Comparison of ENCODE assay signal across 20 cellular contexts in the genomic region with DNA sequence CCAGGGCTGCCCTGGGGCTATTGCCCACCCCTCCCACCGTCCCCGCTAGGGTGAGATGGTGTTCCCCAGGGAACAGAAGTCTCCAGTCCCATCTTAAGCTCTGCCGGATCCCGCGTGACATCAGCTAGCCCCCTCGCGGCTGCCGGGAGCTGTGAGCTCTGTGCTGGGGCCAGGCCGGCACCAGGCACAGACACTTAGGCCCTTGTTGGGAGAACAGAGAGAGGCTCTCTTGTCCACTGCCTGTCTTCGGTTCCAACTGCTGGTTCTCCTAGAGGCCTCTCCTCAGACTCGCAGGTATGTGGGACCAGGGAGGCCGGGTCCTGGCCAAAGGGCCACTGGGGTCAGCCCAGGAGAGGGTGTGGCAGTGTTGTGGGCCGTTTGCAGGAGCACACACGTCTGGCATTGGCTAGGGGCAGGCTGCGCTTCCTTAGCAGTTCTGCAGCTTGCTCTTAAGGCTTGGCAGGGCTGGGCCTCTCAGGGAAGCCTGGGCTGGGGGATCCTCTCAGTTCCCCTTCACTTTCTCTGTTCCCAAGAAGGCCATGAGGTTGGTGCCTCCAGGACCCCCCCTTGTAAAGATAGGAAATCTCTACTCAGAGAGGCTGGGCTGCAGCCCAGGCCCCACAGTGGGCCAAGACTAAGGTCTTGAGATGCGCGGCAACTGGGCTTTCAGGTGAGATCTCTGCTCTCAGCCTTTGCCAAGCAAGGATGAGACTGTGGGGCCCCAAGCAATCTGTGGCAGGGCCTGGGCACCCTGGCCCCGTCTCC. TPM values are rescaled to one million over a fixed set of nuclear protein-coding genes. Genes with fewer than 3 reads are reported as not detected.
A peak's percentile ranks its signal among the peaks of the same experiment; 100 is the strongest.
DNase-seq lines count a peak whose midpoint lies in the region; ATAC-seq, FAIRE-seq and TF ChIP-seq lines count a peak whose summit lies in the region.
"Had no signal": no experiment of that assay in that cellular context is flagged by ENCODE, and none has a peak within 500 bp of the region (broad histone marks: within the 10 kb centered on the region; RNA-seq: fewer than 3 reads in every experiment).

No MANE protein-coding gene starts in this region.

- H3K79me1 ChIP-seq in neuronal stem cell (ENCODE audit: low read depth, low read length), result no peaks in the 10 kb centered on the region

- 90 to 92% methylated on average over 14 to 18 of the region's 18 CpGs for WGBS in endodermal cell (ENCODE audit: insufficient coverage in 1 of 2, insufficient read length in 1 of 2), 2 experiments
- no CpG with 5 or more reads among the region's 18 CpGs for WGBS in neuronal stem cell (ENCODE audit: extremely low coverage in 2 of 2, insufficient read length in 2 of 2, insufficient replicate concordance in 1 of 2), 2 donors
- 94% methylated on average over 3 of the region's 18 CpGs for WGBS in esophagus muscularis mucosa

- H3K36me3 Mint-ChIP-seq in endodermal cell (ENCODE audit: low read depth), result no peaks in the 10 kb centered on the region
- H3K36me3 Mint-ChIP-seq: activated naive CD4-positive, alpha-beta T cell treated with anti-CD3 and anti-CD28 coated beads, Interleukin-2, amount 50 U/mL, for 24 hours had no signal

- H3K18ac ChIP-seq in neuronal stem cell (ENCODE audit: low read length), result peak overlapping the region; percentile 25

- H3K9ac ChIP-seq in endodermal cell (ENCODE audit: extremely low read depth, low read length, poor library complexity, severe bottlenecking) (no peak overlapping the region), neuronal stem cell (ENCODE audit: low read depth, low read length, poor library complexity) (no peak overlapping the region)

- H3K27me3 Mint-ChIP-seq in endodermal cell (ENCODE audit: insufficient read depth), result no peaks in the 10 kb centered on the region
- H3K27me3 Mint-ChIP-seq: activated naive CD4-positive, alpha-beta T cell treated with anti-CD3 and anti-CD28 coated beads, Interleukin-2, amount 50 U/mL, for 24 hours had no signal

- H2AFZ ChIP-seq in neuronal stem cell (ENCODE audit: low read length), result no peak overlapping the region

- no peak overlapping the region for H3K4me3 Mint-ChIP-seq in endodermal cell
- H3K4me3 Mint-ChIP-seq: activated naive CD4-positive, alpha-beta T cell treated with anti-CD3 and anti-CD28 coated beads, Interleukin-2, amount 50 U/mL, for 24 hours had no signal

- no peak overlapping the region for H3K27ac Mint-ChIP-seq in endodermal cell
- H3K27ac Mint-ChIP-seq: activated naive CD4-positive, alpha-beta T cell treated with anti-CD3 and anti-CD28 coated beads, Interleukin-2, amount 50 U/mL, for 24 hours had no signal

- no peak for ATAC-seq in left cardiac atrium

- no peak overlapping the region for H2AK5ac ChIP-seq in neuronal stem cell (ENCODE audit: low read depth, low read length)

- no peak overlapping the region for H3K4me2 ChIP-seq in neuronal stem cell (ENCODE audit: insufficient read depth, low read length, poor library complexity, severe bottlenecking)

- TF ChIP-seq POLR2A in esophagus muscularis mucosa (IDR thresholded peaks at IDR 0.05; ENCODE audit: low read depth), result no peak

- intact Hi-C loops in cardiac septum (cut with DNase I) (no loop called here), left cardiac atrium (cut with DNase I) (no loop called here), esophagus muscularis mucosa (cut with DNase I) (no loop called here)

- H2BK5ac ChIP-seq in neuronal stem cell (ENCODE audit: low read length), result no peak overlapping the region

- H3K36me3 ChIP-seq in endodermal cell (ENCODE audit: control insufficient read depth, insufficient read depth, low read length) (no peaks in the 10 kb centered on the region), neuronal stem cell (replicated peaks in 1 of 2; ENCODE audit: control insufficient read depth in 2 of 2, insufficient read depth in 2 of 2, low read length in 2 of 2) (no peaks in the 10 kb centered on the region), esophagus muscularis mucosa (no peaks in the 10 kb centered on the region)
- H3K36me3 ChIP-seq: spleen had no signal

- H2BK12ac ChIP-seq in neuronal stem cell (ENCODE audit: low read length), result no peak overlapping the region

- H3K9me3 Mint-ChIP-seq in endodermal cell, result no peaks in the 10 kb centered on the region
- H3K9me3 Mint-ChIP-seq: activated naive CD4-positive, alpha-beta T cell treated with anti-CD3 and anti-CD28 coated beads, Interleukin-2, amount 50 U/mL, for 24 hours had no signal

- no peak overlapping the region for H3K23ac ChIP-seq in neuronal stem cell (ENCODE audit: low read depth, low read length, poor library complexity)

- peak; percentile 17 for DNase-seq in cardiac septum (ENCODE audit: low spot score)
- no peak for DNase-seq in left cardiac atrium
- peak; percentile 51 for DNase-seq in endodermal cell
- no peak for DNase-seq in neuronal stem cell (ENCODE audit: low spot score)
- DNase-seq in RCC 7860 (ENCODE audit: low spot score), result no peak
- no peak for DNase-seq in DMS53 (lab: John Stamatoyannopoulos, UW)
- DNase-seq in esophagus muscularis mucosa (ENCODE audit: extremely low spot score), result no peak
- DNase-seq in activated CD4-positive, CD25-positive, alpha-beta regulatory T cell treated with anti-CD3 and anti-CD28 coated beads, Interleukin-2, amount 50 U/mL, for 72 hours, result no peak
- DNase-seq: activated CD4-positive, alpha-beta T cell treated with anti-CD3 and anti-CD28 coated beads for 4 hours; Calu3; IMR-90; MM.1S; NCI-H146; NCI-H524 treated with DMSO at 0.1 percent for 48 hours; spleen; stimulated activated CD4-positive, alpha-beta T cell treated with anti-CD3 and anti-CD28 coated beads, Interleukin-4, amount 100 ng/mL, for 24 hours had no signal

- H3K14ac ChIP-seq in neuronal stem cell (ENCODE audit: low read length), result no peak overlapping the region

- TF ChIP-seq CTCF in endodermal cell (conservative IDR thresholded peaks at IDR 0.05) (no peak), esophagus muscularis mucosa (IDR thresholded peaks at IDR 0.05) (no peak)

- H4K8ac ChIP-seq in neuronal stem cell (ENCODE audit: low read depth, low read length), result no peak overlapping the region

- H3K27me3 ChIP-seq in endodermal cell (ENCODE audit: control insufficient read depth, insufficient read depth, low read length, poor library complexity, severe bottlenecking), result no peaks in the 10 kb centered on the region
- H3K27me3 ChIP-seq in neuronal stem cell (ENCODE audit: control insufficient read depth in 3 of 3, insufficient read depth in 3 of 3, low read depth in 1 of 3, low read length in 3 of 3), result peaks cover 0 to 3% (median 0%) of the 10 kb centered on the region in 3 experiments
- no peaks in the 10 kb centered on the region for H3K27me3 ChIP-seq in esophagus muscularis mucosa
- H3K27me3 ChIP-seq: spleen had no signal

- no peak overlapping the region for H2BK15ac ChIP-seq in neuronal stem cell (ENCODE audit: low read length)

- H2BK120ac ChIP-seq in neuronal stem cell (ENCODE audit: low read depth, low read length), result no peak overlapping the region

- no peak overlapping the region for H4K91ac ChIP-seq in neuronal stem cell (ENCODE audit: low read depth, low read length, poor library complexity)

- FAIRE-seq in RCC 7860 (lab: Jason Lieb, UNC), result no peak
- FAIRE-seq: A204.1, endothelial cell of umbilical vein had no signal

- H3K27ac ChIP-seq in endodermal cell (ENCODE audit: low read depth, low read length) (no peak overlapping the region), neuronal stem cell (replicated peaks; ENCODE audit: low read length) (no peak overlapping the region), esophagus muscularis mucosa (replicated peaks in 1 of 4) (no peak overlapping the region)
- H3K27ac ChIP-seq: spleen had no signal

- H3K4me1 ChIP-seq in endodermal cell (ENCODE audit: control insufficient read depth, insufficient read depth, low read length) (no peaks in the 10 kb centered on the region), neuronal stem cell (ENCODE audit: control insufficient read depth in 2 of 2, insufficient read depth in 1 of 2, low read depth in 1 of 2, low read length in 2 of 2) (no peaks in the 10 kb centered on the region), esophagus muscularis mucosa (no peaks in the 10 kb centered on the region)
- H3K4me1 ChIP-seq: spleen had no signal

- H3K9me3 ChIP-seq in endodermal cell (ENCODE audit: control insufficient read depth, low read length) (no peaks in the 10 kb centered on the region), neuronal stem cell (replicated peaks in 1 of 2; ENCODE audit: control insufficient read depth in 2 of 2, insufficient read depth in 1 of 2, low read depth in 1 of 2, low read length in 2 of 2) (no peaks in the 10 kb centered on the region), esophagus muscularis mucosa (no peaks in the 10 kb centered on the region)
- H3K9me3 ChIP-seq: spleen had no signal

- no peaks in the 10 kb centered on the region for H3K4me1 Mint-ChIP-seq in endodermal cell
- H3K4me1 Mint-ChIP-seq: activated naive CD4-positive, alpha-beta T cell treated with anti-CD3 and anti-CD28 coated beads, Interleukin-2, amount 50 U/mL, for 24 hours had no signal

- TF ChIP-seq EP300 in esophagus muscularis mucosa (IDR thresholded peaks at IDR 0.05), result no peak

- H3K4me3 ChIP-seq in endodermal cell (ENCODE audit: low read length), result no peak overlapping the region
- H3K4me3 ChIP-seq in neuronal stem cell (ENCODE audit: low read length in 2 of 2), result no peak overlapping the region
- no peak overlapping the region for H3K4me3 ChIP-seq in esophagus muscularis mucosa
- H3K4me3 ChIP-seq: spleen had no signal

- no peak overlapping the region for H3K4ac ChIP-seq in neuronal stem cell (ENCODE audit: low read length)

RNA-seq across cellular contexts. Expression of a gene that starts 6.3 kb away (rescaled TPM):
- total RNA-seq in cardiac septum (0.70 TPM), left cardiac atrium (10 to 100 TPM in 1 of 2 donors, 1 to 10 TPM in 1; 7.9 to 10.9 TPM), endodermal cell (1 to 10 TPM; 1.6 to 5.3 TPM), esophagus muscularis mucosa (1 to 10 TPM in 1 of 4 donors, under 1 TPM in 2, not detected in 1; 0.42 to 1.3 (median 0.66) TPM)
- polyA plus RNA-seq in endodermal cell (2013, experiment 1 of 2), result 1.9 TPM
- polyA plus RNA-seq in endodermal cell (2013, experiment 2 of 2), result 2.3 TPM
- 1.7 TPM for polyA plus RNA-seq in neuronal stem cell (2013, experiment 1 of 2)
- 1.9 TPM for polyA plus RNA-seq in neuronal stem cell (2013, experiment 2 of 2)
- total RNA-seq: pulmonary artery endothelial cell had no signal

RNA-seq across cellular contexts. Expression of a gene that starts 25.6 kb away (rescaled TPM):
- total RNA-seq in cardiac septum, result 10.2 TPM
- total RNA-seq in left cardiac atrium, result 10 to 100 TPM in 1 of 2 donors, 1 to 10 TPM in 1; 8.1 to 11.5 TPM
- total RNA-seq in endodermal cell, result 10 to 100 TPM; 41.4 to 58.3 TPM
- polyA plus RNA-seq in endodermal cell (2013, experiment 1 of 2), result 80.8 TPM
- 83.5 TPM for polyA plus RNA-seq in endodermal cell (2013, experiment 2 of 2)
- 98.6 TPM for polyA plus RNA-seq in neuronal stem cell (2013, experiment 1 of 2)
- 102 TPM for polyA plus RNA-seq in neuronal stem cell (2013, experiment 2 of 2)
- 10 to 100 TPM; 17.4 to 20.9 (median 18.9) TPM for total RNA-seq in esophagus muscularis mucosa

RNA-seq across cellular contexts. Expression of a gene that starts 57.7 kb away (rescaled TPM):
- total RNA-seq in cardiac septum (7.9 TPM), left cardiac atrium (1 to 10 TPM; 3.3 to 5.5 TPM), endodermal cell (10 to 100 TPM; 38.4 to 57.6 TPM), esophagus muscularis mucosa (10 to 100 TPM in 1 of 4 donors, 1 to 10 TPM in 3; 5.6 to 19.5 (median 8.5) TPM)
- polyA plus RNA-seq in endodermal cell (2013, experiment 1 of 2), result 14.3 TPM
- 12.5 TPM for polyA plus RNA-seq in endodermal cell (2013, experiment 2 of 2)
- polyA plus RNA-seq in neuronal stem cell (2013, experiment 1 of 2), result 9.2 TPM
- 9.7 TPM for polyA plus RNA-seq in neuronal stem cell (2013, experiment 2 of 2)

Comparison
In these comparisons a context has a peak if more than half of its experiments do, and no peak if none do; other contexts are left out.
1. DNase-seq: peak in cardiac septum (single experiment) and endodermal cell (single experiment); none in left cardiac atrium (single experiment), neuronal stem cell (single experiment), RCC 7860 (single experiment), DMS53 (single experiment), esophagus muscularis mucosa (single experiment) and activated CD4-positive, CD25-positive, alpha-beta regulatory T cell treated with anti-CD3 and anti-CD28 coated beads, Interleukin-2, amount 50 U/mL, for 72 hours (single experiment).